ENCODE assay signal across 13 cellular contexts in the genomic region with DNA sequence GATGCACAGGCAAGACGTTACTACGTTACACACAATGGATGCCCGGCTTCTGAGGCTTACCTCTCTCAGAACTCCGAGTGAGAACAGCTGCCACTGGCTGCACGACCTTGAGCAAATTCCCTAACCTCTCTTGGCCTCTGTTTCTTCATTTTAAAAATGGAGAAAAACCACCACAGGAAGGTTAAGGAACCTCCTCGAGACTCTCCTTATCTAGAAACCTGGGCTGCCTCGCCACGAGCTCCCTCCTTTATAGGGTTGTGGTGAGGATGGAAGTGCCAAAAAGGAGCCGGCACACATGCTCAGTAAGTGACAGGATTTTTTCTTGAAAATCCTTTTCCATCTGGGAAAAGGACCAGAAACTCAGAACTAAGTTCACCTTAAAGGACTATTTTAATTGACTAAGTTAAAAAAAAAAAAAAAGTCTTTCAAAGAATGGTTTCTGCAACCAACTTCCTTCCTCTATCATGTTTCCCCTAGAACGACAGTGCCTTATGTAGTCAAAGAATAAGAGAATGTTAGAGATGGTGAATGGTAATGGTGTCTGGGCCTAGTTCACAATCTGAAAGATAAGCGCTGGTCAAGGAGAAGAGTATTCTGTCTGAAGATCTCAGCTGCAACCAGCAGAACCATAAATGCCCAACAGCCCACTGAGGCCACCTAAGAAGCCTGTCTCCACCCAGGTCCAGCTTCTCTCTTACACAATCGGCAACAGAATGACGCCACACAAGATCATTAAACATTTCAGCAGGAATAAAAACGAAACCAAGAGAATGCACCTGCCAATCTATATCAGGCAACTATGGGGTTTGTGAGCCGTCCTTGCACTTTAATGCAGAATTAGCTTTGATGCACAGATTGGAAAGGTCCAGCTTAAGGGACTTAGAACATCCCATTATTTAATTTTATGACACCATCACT.
DNase-seq lines count a peak whose midpoint lies in the region; ATAC-seq and TF ChIP-seq lines count a peak whose summit lies in the region.
"Had no signal": no experiment of that assay in that cellular context is flagged by ENCODE, and none has a peak within 500 bp of the region (broad histone marks: within the 10 kb centered on the region; RNA-seq: fewer than 3 reads in every experiment).

No MANE protein-coding gene starts in this region.

- POLR2A ChIA-PET in T-cell (lab: Charles Lee), result no interaction called here

- no peak for TF ChIP-seq CTCF in esophagus muscularis mucosa (IDR thresholded peaks at IDR 0.05)

- CTCF ChIA-PET in activated CD8-positive, alpha-beta memory T cell treated with anti-CD3 and anti-CD28 coated beads, Interleukin-2, amount 10 ng/mL, durations not matched to agents 7 days and 5 days (lab: Charles Lee), result interaction anchor here (0.7 to 1.6 kb wide), 4 partner anchors 12 to 465 kb away, joined by 3 read pairs; no protein-coding TSS in a partner anchor
- CTCF ChIA-PET in T-cell (lab: Charles Lee), result interaction anchor here in 1 of 2 donors (0.7 to 1.1 kb wide), 3 partner anchors 48 to 467 kb away, joined by 3 read pairs; no protein-coding TSS in a partner anchor

- no peak overlapping the region for H3K4me3 Mint-ChIP-seq in activated CD8-positive, alpha-beta memory T cell treated with anti-CD3 and anti-CD28 coated beads, Interleukin-2, amount 10 ng/mL, durations not matched to agents 7 days and 5 days
- H3K4me3 Mint-ChIP-seq in T-cell, result peak overlapping the region; percentile 63 to 84 (median 64)
- H3K4me3 Mint-ChIP-seq in stimulated activated effector memory CD8-positive, alpha-beta T cell treated with anti-CD3 and anti-CD28 coated beads, Interleukin-12 subunit alpha, Interleukin-12 subunit beta, amount 100 ng/mL, for 72 hours, result peak overlapping the region; percentile 20

- no peak for ATAC-seq in activated CD8-positive, alpha-beta memory T cell treated with anti-CD3 and anti-CD28 coated beads, Interleukin-2, amount 10 ng/mL, durations not matched to agents 7 days and 5 days
- ATAC-seq in T-cell (replicated peaks in 1 of 4) (peak; percentile 69 to 89 (median 80)), GM21381 (IDR thresholded peaks at IDR 0.05; ENCODE audit: unreplicated experiment) (no peak)
- no peak for ATAC-seq in stimulated activated effector memory CD8-positive, alpha-beta T cell treated with anti-CD3 and anti-CD28 coated beads, Interleukin-12 subunit alpha, Interleukin-12 subunit beta, amount 100 ng/mL, for 72 hours
- ATAC-seq: esophagus mucosa had no signal

- peaks cover 0 to 18% (median 4%) of the 10 kb centered on the region in 4 donors for H3K36me3 ChIP-seq in esophagus muscularis mucosa
- H3K36me3 ChIP-seq: left lung had no signal

- 68% methylated on average over 15 of the region's 15 CpGs for WGBS in esophagus muscularis mucosa

- H3K27ac ChIP-seq in esophagus muscularis mucosa (replicated peaks in 1 of 4), result peak overlapping the region; percentile 91 to 95 (median 93)

- TF ChIP-seq EP300 in esophagus muscularis mucosa (IDR thresholded peaks at IDR 0.05), result no peak

- no peak for DNase-seq in activated CD8-positive, alpha-beta memory T cell treated with anti-CD3 and anti-CD28 coated beads, Interleukin-2, amount 10 ng/mL, durations not matched to agents 7 days and 5 days
- no peak for DNase-seq in activated CD8-positive, alpha-beta memory T cell treated with anti-CD3 and anti-CD28 coated beads for 24 hours
- DNase-seq in T-cell, result peak in 1 of 34 experiments; percentile 30
- DNase-seq in esophagus muscularis mucosa (ENCODE audit: extremely low spot score), result no peak
- no peak for DNase-seq in stimulated activated effector memory CD8-positive, alpha-beta T cell treated with anti-CD3 and anti-CD28 coated beads, Interleukin-12 subunit alpha, Interleukin-12 subunit beta, amount 100 ng/mL, for 72 hours (ENCODE audit: low spot score in 2 of 2)
- no peak for DNase-seq in NCI-H187 treated with DMSO at 0.1 percent for 48 hours (lab: John Stamatoyannopoulos, UW)
- DNase-seq in OCI-M2 (lab: John Stamatoyannopoulos, UW; ENCODE audit: unreplicated experiment), result no peak
- DNase-seq: adrenal gland; left lung; NCI-H510A; stimulated activated CD8-positive, alpha-beta memory T cell treated with anti-CD3 and anti-CD28 coated beads, Interleukin-4, amount 100 ng/mL, for 48 hours had no signal

- peaks cover 94 to 100% (median 96%) of the 10 kb centered on the region in 4 donors for H3K4me1 ChIP-seq in esophagus muscularis mucosa

- peaks cover 24% of the 10 kb centered on the region for H3K4me1 Mint-ChIP-seq in activated CD8-positive, alpha-beta memory T cell treated with anti-CD3 and anti-CD28 coated beads, Interleukin-2, amount 10 ng/mL, durations not matched to agents 7 days and 5 days
- peaks cover 87 to 95% (median 92%) of the 10 kb centered on the region in 3 donors for H3K4me1 Mint-ChIP-seq in T-cell
- H3K4me1 Mint-ChIP-seq in stimulated activated effector memory CD8-positive, alpha-beta T cell treated with anti-CD3 and anti-CD28 coated beads, Interleukin-12 subunit alpha, Interleukin-12 subunit beta, amount 100 ng/mL, for 72 hours, result peaks cover 70% of the 10 kb centered on the region

- peaks cover 4% of the 10 kb centered on the region for H3K36me3 Mint-ChIP-seq in activated CD8-positive, alpha-beta memory T cell treated with anti-CD3 and anti-CD28 coated beads, Interleukin-2, amount 10 ng/mL, durations not matched to agents 7 days and 5 days
- H3K36me3 Mint-ChIP-seq in T-cell, result peaks cover 18% of the 10 kb centered on the region
- peaks cover 8% of the 10 kb centered on the region for H3K36me3 Mint-ChIP-seq in stimulated activated effector memory CD8-positive, alpha-beta T cell treated with anti-CD3 and anti-CD28 coated beads, Interleukin-12 subunit alpha, Interleukin-12 subunit beta, amount 100 ng/mL, for 72 hours

- no peak for TF ChIP-seq POLR2A in esophagus muscularis mucosa (IDR thresholded peaks at IDR 0.05; ENCODE audit: low read depth)

- peak overlapping the region; percentile 48 for H3K27ac Mint-ChIP-seq in activated CD8-positive, alpha-beta memory T cell treated with anti-CD3 and anti-CD28 coated beads, Interleukin-2, amount 10 ng/mL, durations not matched to agents 7 days and 5 days
- peak overlapping the region; percentile 88 for H3K27ac Mint-ChIP-seq in T-cell
- peak overlapping the region; percentile 83 for H3K27ac Mint-ChIP-seq in stimulated activated effector memory CD8-positive, alpha-beta T cell treated with anti-CD3 and anti-CD28 coated beads, Interleukin-12 subunit alpha, Interleukin-12 subunit beta, amount 100 ng/mL, for 72 hours

- no peaks in the 10 kb centered on the region for H3K9me3 Mint-ChIP-seq in activated CD8-positive, alpha-beta memory T cell treated with anti-CD3 and anti-CD28 coated beads, Interleukin-2, amount 10 ng/mL, durations not matched to agents 7 days and 5 days (ENCODE audit: low read depth)
- H3K9me3 Mint-ChIP-seq in T-cell, result no peaks in the 10 kb centered on the region
- no peaks in the 10 kb centered on the region for H3K9me3 Mint-ChIP-seq in stimulated activated effector memory CD8-positive, alpha-beta T cell treated with anti-CD3 and anti-CD28 coated beads, Interleukin-12 subunit alpha, Interleukin-12 subunit beta, amount 100 ng/mL, for 72 hours

- intact Hi-C loops in esophagus muscularis mucosa (cut with DNase I), result no loop called here

- no peaks in the 10 kb centered on the region for H3K27me3 ChIP-seq in esophagus muscularis mucosa
- H3K27me3 ChIP-seq: adrenal gland, left lung had no signal

- no peaks in the 10 kb centered on the region for H3K9me3 ChIP-seq in esophagus muscularis mucosa
- H3K9me3 ChIP-seq: adrenal gland, left lung had no signal

- no peak overlapping the region for H3K4me3 ChIP-seq in esophagus muscularis mucosa
- H3K4me3 ChIP-seq: adrenal gland, left lung had no signal

- H3K27me3 Mint-ChIP-seq in activated CD8-positive, alpha-beta memory T cell treated with anti-CD3 and anti-CD28 coated beads, Interleukin-2, amount 10 ng/mL, durations not matched to agents 7 days and 5 days, result no peaks in the 10 kb centered on the region
- H3K27me3 Mint-ChIP-seq in T-cell, result no peaks in the 10 kb centered on the region

Comparison
In these comparisons a context has a peak if more than half of its experiments do, and no peak if none do; other contexts are left out.
1. ATAC-seq: peak in T-cell (4 of 4); none in activated CD8-positive, alpha-beta memory T cell treated with anti-CD3 and anti-CD28 coated beads, Interleukin-2, amount 10 ng/mL, durations not matched to agents 7 days and 5 days (single experiment), stimulated activated effector memory CD8-positive, alpha-beta T cell treated with anti-CD3 and anti-CD28 coated beads, Interleukin-12 subunit alpha, Interleukin-12 subunit beta, amount 100 ng/mL, for 72 hours (single experiment) and GM21381 (single experiment).
2. Peak in every context shown above with its lines, with median percentiles within 50 percentile points of each other: H3K27ac Mint-ChIP-seq.